Comparison of ENCODE assay signal across 15 cellular contexts in the genomic region with DNA sequence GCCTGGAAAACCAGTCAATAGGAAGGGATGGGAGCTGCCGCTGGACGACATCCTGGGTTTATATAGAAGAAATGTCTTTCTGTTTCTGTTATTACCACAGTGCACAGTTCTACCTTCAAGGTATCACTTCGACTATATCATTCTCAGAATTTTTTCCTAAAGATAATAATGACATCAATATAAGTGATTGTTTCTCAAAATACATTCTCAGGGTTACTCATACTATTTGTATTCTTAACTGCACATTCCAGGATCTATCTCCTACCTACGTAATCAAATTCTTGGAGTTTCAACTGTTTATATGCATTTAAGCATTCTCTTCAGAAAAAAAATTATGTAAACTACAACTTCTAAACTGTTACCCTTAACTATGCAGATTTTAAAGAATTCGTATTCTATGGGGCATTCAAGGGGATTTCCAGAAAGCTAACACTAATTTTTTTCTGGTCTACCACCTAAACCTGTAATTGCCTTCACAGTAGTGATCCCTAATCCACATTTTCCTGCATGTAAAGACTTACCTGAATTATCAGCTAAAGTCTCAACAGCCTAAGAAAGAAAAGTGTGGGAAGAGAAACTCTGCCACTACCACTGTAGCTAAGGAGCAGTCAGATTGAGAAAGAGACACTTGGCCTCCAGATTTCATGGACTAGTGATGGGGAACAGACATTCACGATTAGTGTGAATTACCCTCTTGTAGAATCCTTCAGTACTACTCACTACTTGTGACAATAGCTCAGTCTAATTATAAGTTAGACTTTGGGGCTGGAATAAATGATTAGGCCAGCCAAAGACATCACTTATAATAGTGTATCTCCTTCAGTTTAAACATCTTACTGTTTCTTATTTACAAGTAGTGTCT. TPM values are rescaled to one million over a fixed set of nuclear protein-coding genes. Genes with fewer than 3 reads are reported as not detected.
DNase-seq lines count a peak whose midpoint lies in the region; ATAC-seq and TF ChIP-seq lines count a peak whose summit lies in the region.
"Had no signal": no experiment of that assay in that cellular context is flagged by ENCODE, and none has a peak within 500 bp of the region (broad histone marks: within the 10 kb centered on the region; RNA-seq: fewer than 3 reads in every experiment).

A gene with protein sequence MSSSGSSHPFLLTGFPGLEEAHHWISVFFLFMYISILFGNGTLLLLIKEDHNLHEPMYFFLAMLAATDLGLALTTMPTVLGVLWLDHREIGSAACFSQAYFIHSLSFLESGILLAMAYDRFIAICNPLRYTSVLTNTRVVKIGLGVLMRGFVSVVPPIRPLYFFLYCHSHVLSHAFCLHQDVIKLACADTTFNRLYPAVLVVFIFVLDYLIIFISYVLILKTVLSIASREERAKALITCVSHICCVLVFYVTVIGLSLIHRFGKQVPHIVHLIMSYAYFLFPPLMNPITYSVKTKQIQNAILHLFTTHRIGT (minus strand): TSS at position 51 of the 862 bp plus-strand sequence. CDS start 0 bp downstream, at position 51.

- H3K79me2 ChIP-seq in GM23248 (ENCODE audit: insufficient read depth) (no peaks in the 10 kb centered on the region), osteoblast (ENCODE audit: insufficient read depth, low read length) (no peaks in the 10 kb centered on the region)

- H3K27ac ChIP-seq in GM23248 (no peak within 1 kb of the TSS), IMR-90 (ENCODE audit: insufficient read depth, low read length) (peak within 1 kb of the TSS; percentile 100), brain microvascular endothelial cell (peak within 1 kb of the TSS; percentile 78), osteoblast (ENCODE audit: low read depth, low read length) (peak within 1 kb of the TSS; percentile 58), dorsolateral prefrontal cortex (no peak within 1 kb of the TSS), heart right ventricle (no peak within 1 kb of the TSS)
- H3K27ac ChIP-seq: BLaER1 treated with 17β-estradiol and CSF1 and Interleukin-3, amounts not matched to agents 10 nM and 100 nM had no signal

- peak within 1 kb of the TSS; percentile 100 for H4K91ac ChIP-seq in IMR-90 (ENCODE audit: insufficient read depth, low read depth, low read length)

- H2BK20ac ChIP-seq in IMR-90 (ENCODE audit: low read depth, low read length): peak within 1 kb of the TSS; percentile 100

- no peaks in the 10 kb centered on the region for H3K27me3 ChIP-seq in GM23248 (replicated peaks; ENCODE audit: insufficient read depth)
- no peaks in the 10 kb centered on the region for H3K27me3 ChIP-seq in IMR-90 (ENCODE audit: control insufficient read depth, insufficient read depth, low read length)
- H3K27me3 ChIP-seq in brain microvascular endothelial cell (replicated peaks): no peaks in the 10 kb centered on the region
- H3K27me3 ChIP-seq in osteoblast (ENCODE audit: insufficient read depth, low read length): no peaks in the 10 kb centered on the region
- peaks cover 0 to 7% (median 0%) of the 10 kb centered on the region in 45 donors for H3K27me3 ChIP-seq in dorsolateral prefrontal cortex
- no peaks in the 10 kb centered on the region for H3K27me3 ChIP-seq in heart right ventricle
- H3K27me3 ChIP-seq: BLaER1 treated with 17β-estradiol and CSF1 and Interleukin-3, amounts not matched to agents 10 nM and 100 nM had no signal

- peaks cover 5% of the 10 kb centered on the region; the same call in 1 of the 2 replicates for H3K9me1 ChIP-seq in IMR-90 (ENCODE audit: insufficient read depth, low read length)

- POLR2A ChIA-PET in IMR-90 (lab: Charles Lee; ENCODE audit: unreplicated experiment): interaction anchor here (1.0 kb wide), 1 partner anchor 20 kb away, joined by 5 read pairs; no protein-coding TSS in a partner anchor

- CTCF ChIA-PET in IMR-90 (lab: Yijun Ruan, JAX): no interaction called here

- H3K56ac ChIP-seq in IMR-90 (ENCODE audit: extremely low read depth, insufficient read depth, low read length): peak within 1 kb of the TSS; percentile 93

- in situ Hi-C loops in GM23248 (cut with MboI): no loop called here
- in situ Hi-C loops in IMR-90 (cut with MboI; ENCODE audit: low sequenced_read_pairs): no loop called here
- in situ Hi-C loops in brain microvascular endothelial cell (cut with HindIII; ENCODE audit: low pct_ligation_motif_present, low sequenced_read_pairs): no loop called here

- H3K4me1 ChIP-seq in GM23248 (ENCODE audit: insufficient read depth) (peaks cover 6% of the 10 kb centered on the region), IMR-90 (ENCODE audit: control insufficient read depth, insufficient read depth, low read length) (peaks cover 18% of the 10 kb centered on the region), osteoblast (ENCODE audit: insufficient read depth, low read length) (peaks cover 26% of the 10 kb centered on the region), heart right ventricle (no peaks in the 10 kb centered on the region)
- H3K4me1 ChIP-seq: BLaER1 treated with 17β-estradiol and CSF1 and Interleukin-3, amounts not matched to agents 10 nM and 100 nM had no signal

- WGBS in GM23248 (ENCODE audit: low coverage in 1 of 2, low lambda C conversion rate in 2 of 2, missing lambda C conversion rate in 2 of 2), 2 experiments: 64% methylated on average over 6 of the region's 6 CpGs
- WGBS in IMR-90 (ENCODE audit: extremely low coverage in 2 of 2, insufficient read length in 1 of 2), 2 experiments: no CpG with 5 or more reads among the region's 6 CpGs
- WGBS in heart right ventricle, 2 donors: 75 to 77% methylated on average over 6 of the region's 6 CpGs

- intact Hi-C loops in IMR-90 (cut with micrococcal nuclease) (loop anchor here (1.0 kb wide), 1 partner anchor 21 kb away; no protein-coding TSS in a partner anchor), dorsolateral prefrontal cortex (cut with DNase I) (no loop called here), heart right ventricle (cut with DNase I) (no loop called here)

- ATAC-seq in IMR-90 (ENCODE audit: low read depth): peak; percentile 81
- ATAC-seq in heart right ventricle: no peak
- ATAC-seq: Panc1, Right ventricle myocardium inferior had no signal

- H3K36me3 ChIP-seq in GM23248 (ENCODE audit: low read depth) (no peaks in the 10 kb centered on the region), IMR-90 (ENCODE audit: control insufficient read depth, insufficient read depth, low read length) (no peaks in the 10 kb centered on the region), brain microvascular endothelial cell (replicated peaks) (no peaks in the 10 kb centered on the region), osteoblast (ENCODE audit: insufficient read depth, low read length) (no peaks in the 10 kb centered on the region), heart right ventricle (no peaks in the 10 kb centered on the region)
- H3K36me3 ChIP-seq: BLaER1 treated with 17β-estradiol and CSF1 and Interleukin-3, amounts not matched to agents 10 nM and 100 nM had no signal

- peak within 1 kb of the TSS; percentile 99 for H3K14ac ChIP-seq in IMR-90 (replicated peaks; ENCODE audit: low read depth, low read length)

- peak within 1 kb of the TSS; percentile 99 for H2BK120ac ChIP-seq in IMR-90 (ENCODE audit: low read depth, low read length)

- peak within 1 kb of the TSS; percentile 100 for H2BK5ac ChIP-seq in IMR-90 (ENCODE audit: low read depth, low read length, poor library complexity, severe bottlenecking)

- peaks cover 3% of the 10 kb centered on the region; the same call in 1 of the 2 replicates for H3K9me2 ChIP-seq in GM23248 (ENCODE audit: insufficient read depth)

- H3K9ac ChIP-seq in GM23248 (no peak within 1 kb of the TSS), IMR-90 (ENCODE audit: low read depth, low read length) (peak within 1 kb of the TSS; percentile 63)
- H3K9ac ChIP-seq: BLaER1 treated with 17β-estradiol and CSF1 and Interleukin-3, amounts not matched to agents 10 nM and 100 nM had no signal

- no peak for DNase-seq in GM23248
- DNase-seq in IMR-90: peak; percentile 92
- DNase-seq in brain microvascular endothelial cell: no peak
- no peak for DNase-seq in osteoblast (ENCODE audit: insufficient read length, low spot score, missing footprints)
- no peak for DNase-seq in dorsolateral prefrontal cortex
- DNase-seq in heart right ventricle: no peak
- no peak for DNase-seq in KG1 (lab: John Stamatoyannopoulos, UW)
- DNase-seq: DMS 273 treated with DMSO at 0.1 percent for 48 hours, NCI-H1092, NCI-H1694, NCI-H446 had no signal

- H3K4me2 ChIP-seq in GM23248 (ENCODE audit: unreplicated experiment): no peak within 1 kb of the TSS
- H3K4me2 ChIP-seq in IMR-90 (ENCODE audit: low read depth, low read length): peak within 1 kb of the TSS; percentile 71; the same call in 1 of the 2 replicates
- no peak within 1 kb of the TSS for H3K4me2 ChIP-seq in osteoblast (ENCODE audit: insufficient read depth, low read length)
- H3K4me2 ChIP-seq: BLaER1 treated with 17β-estradiol and CSF1 and Interleukin-3, amounts not matched to agents 10 nM and 100 nM had no signal

- BruUV-seq in IMR-90 (replicated peaks; lab: Mats Ljungman, UMichigan): TSS peak; percentile 84

- peak within 1 kb of the TSS; percentile 97 for H3K23ac ChIP-seq in IMR-90 (ENCODE audit: low read depth, low read length)

- peak within 1 kb of the TSS; percentile 82; the same call in 2 of the 3 replicates for H2BK15ac ChIP-seq in IMR-90 (ENCODE audit: low read depth, low read length)

- H3K18ac ChIP-seq in IMR-90 (ENCODE audit: low read depth, low read length): peak within 1 kb of the TSS; percentile 100

- H3K79me1 ChIP-seq in IMR-90 (ENCODE audit: low read depth in 1 of 2, low read length in 2 of 2): no peaks in the 10 kb centered on the region

- H4K8ac ChIP-seq in IMR-90 (ENCODE audit: low read depth in 2 of 2, low read length in 2 of 2): peak within 1 kb of the TSS; percentile 91 to 100

- TF ChIP-seq POLR2A in IMR-90 (IDR thresholded peaks at IDR 0.05; ENCODE audit: low read depth, low read length): no peak

- H3K9me3 ChIP-seq in GM23248 (ENCODE audit: low read depth) (no peaks in the 10 kb centered on the region), IMR-90 (ENCODE audit: control insufficient read depth, insufficient read depth, low read length) (no peaks in the 10 kb centered on the region), osteoblast (ENCODE audit: low read depth, low read length) (no peaks in the 10 kb centered on the region), heart right ventricle (no peaks in the 10 kb centered on the region)
- H3K9me3 ChIP-seq: BLaER1 treated with 17β-estradiol and CSF1 and Interleukin-3, amounts not matched to agents 10 nM and 100 nM had no signal

- peak within 1 kb of the TSS; percentile 100 for H4K5ac ChIP-seq in IMR-90 (ENCODE audit: low read depth, low read length)

- H4K20me1 ChIP-seq in GM23248 (ENCODE audit: insufficient read depth) (no peaks in the 10 kb centered on the region), IMR-90 (ENCODE audit: insufficient read depth, low read length) (no peaks in the 10 kb centered on the region), osteoblast (ENCODE audit: insufficient read depth, low read length) (no peaks in the 10 kb centered on the region)
- H4K20me1 ChIP-seq: BLaER1 treated with 17β-estradiol and CSF1 and Interleukin-3, amounts not matched to agents 10 nM and 100 nM had no signal

- no peak within 1 kb of the TSS for H3K4me3 ChIP-seq in GM23248
- no peak within 1 kb of the TSS for H3K4me3 ChIP-seq in IMR-90 (ENCODE audit: insufficient read depth, low read depth, low read length)
- no peak within 1 kb of the TSS for H3K4me3 ChIP-seq in brain microvascular endothelial cell (ENCODE audit: low read depth, low read length)
- H3K4me3 ChIP-seq in osteoblast (ENCODE audit: insufficient read depth, low read length): no peak within 1 kb of the TSS
- H3K4me3 ChIP-seq in dorsolateral prefrontal cortex: no peak within 1 kb of the TSS
- H3K4me3 ChIP-seq in heart right ventricle: no peak within 1 kb of the TSS
- H3K4me3 ChIP-seq: BLaER1 treated with 17β-estradiol and CSF1 and Interleukin-3, amounts not matched to agents 10 nM and 100 nM had no signal

- H2AK9ac ChIP-seq in IMR-90 (replicated peaks; ENCODE audit: low read depth, low read length, poor library complexity): peak within 1 kb of the TSS; percentile 18

- no peak for TF ChIP-seq RAD21 in IMR-90 (IDR thresholded peaks at IDR 0.05; ENCODE audit: low read length)

- dilution Hi-C loops in IMR-90 (cut with HindIII; ENCODE audit: low sequenced_read_pairs, unreplicated experiment): no loop called here

- TF ChIP-seq CTCF in IMR-90 (conservative IDR thresholded peaks at IDR 0.05; ENCODE audit: low read depth, low read length) (no peak), brain microvascular endothelial cell (IDR thresholded peaks at IDR 0.05; ENCODE audit: low read depth, low read length, missing control alignments) (no peak), osteoblast (IDR thresholded peaks at IDR 0.05; ENCODE audit: extremely low read depth, low read depth, low read length) (no peak), dorsolateral prefrontal cortex (IDR thresholded peaks at IDR 0.05 in 54 of 56, conservative IDR thresholded peaks at IDR 0.05 in 2 of 56; ENCODE audit: low read depth in 1 of 56, partially characterized antibody in 56 of 56) (no peak), heart right ventricle (IDR thresholded peaks at IDR 0.05) (no peak)

- peak within 1 kb of the TSS; percentile 97 for H2AK5ac ChIP-seq in IMR-90 (ENCODE audit: low read depth, low read length)

- H3K4ac ChIP-seq in IMR-90 (ENCODE audit: low read depth, low read length): peak within 1 kb of the TSS; percentile 99

- no peaks in the 10 kb centered on the region for H3F3A ChIP-seq in GM23248 (ENCODE audit: insufficient read depth)

- H2AFZ ChIP-seq in GM23248 (peak within 1 kb of the TSS; percentile 22; the same call in 1 of the 2 replicates), IMR-90 (replicated peaks; ENCODE audit: low read length, poor library complexity) (no peak within 1 kb of the TSS), osteoblast (ENCODE audit: low read length) (no peak within 1 kb of the TSS)

RNA-seq across cellular contexts. Expression of the gene that starts here (rescaled TPM):
- not detected in 2 replicates for total RNA-seq in GM23248 (2014; rRNA removed; shearing (Covaris generic))
- polyA plus RNA-seq in GM23248 (2016; fragmentation: Nextera tagmentation; extraction: Ambion mirVana) (not detected in 2 replicates), IMR-90 (2012; rRNA removed) (0.09 and 0.29 TPM in 2 replicates), heart right ventricle (not detected)
- total RNA-seq in IMR-90 (2012; rRNA removed) (0.54 and 0.56 TPM in 2 replicates), osteoblast (not detected in 2 replicates), dorsolateral prefrontal cortex (1 to 10 TPM in 34 of 120 experiments, under 1 TPM in 50, not detected in 36; 0.27 to 2.7 (median 0.85) TPM), heart right ventricle (under 1 TPM in 2 of 10 donors, not detected in 8; 0.25 to 0.46 TPM)
- polyA plus RNA-seq in IMR-90 (2012; cell fraction: cytosol; rRNA removed): 0.04 TPM in 1 of 2 replicates, not detected in the other
- polyA plus RNA-seq in IMR-90 (2012; cell fraction: nucleus; rRNA removed; ENCODE audit: low replicate concordance): 0.18 and 0.37 TPM in 2 replicates
- total RNA-seq: M059J, Right ventricle myocardium inferior had no signal

Comparison
In these comparisons a context has a peak if more than half of its experiments do, and no peak if none do; other contexts are left out.
1. Peak in DNase-seq, ATAC-seq, H3K27ac ChIP-seq, H3K9ac ChIP-seq and H3K4me2 ChIP-seq in IMR-90; RNA of the gene not detected or under 1 TPM.
2. H3K27ac ChIP-seq: peak in brain microvascular endothelial cell (single experiment) and osteoblast (single experiment); none in GM23248 (single experiment), dorsolateral prefrontal cortex (0 of 59) and heart right ventricle (0 of 10).